12 cellular contexts compared by ENCODE assay signal in genomic region chr2:203396667-203397066, GRCh38.
DNase-seq lines count a peak whose midpoint lies in the region; ATAC-seq, FAIRE-seq and TF ChIP-seq lines count a peak whose summit lies in the region.
"Had no signal": no experiment of that assay in that cellular context is flagged by ENCODE, and none has a peak within 500 bp of the region (broad histone marks: within the 10 kb centered on the region; RNA-seq: fewer than 3 reads in every experiment).

No MANE protein-coding gene starts in this region.

- no peak for TF ChIP-seq POLR2A in A549 (IDR thresholded peaks at IDR 0.05; ENCODE audit: low read length)

- POLR2A ChIA-PET in A549 (lab: Yijun Ruan, JAX): no interaction called here
- POLR2A ChIA-PET in SK-N-SH (lab: Yijun Ruan, JAX): no interaction called here

- no peak overlapping the region for H3K9ac ChIP-seq in SK-N-SH

- no peaks in the 10 kb centered on the region for H4K20me1 ChIP-seq in SK-N-SH (ENCODE audit: insufficient read depth)

- H3F3A ChIP-seq in SK-N-SH (replicated peaks; ENCODE audit: insufficient read depth): peaks cover 34% of the 10 kb centered on the region

- ATAC-seq in A549 (peak; percentile 50 to 51; a peak in 3 of 6 replicates), foreskin keratinocyte (no peak), GM18907 (IDR thresholded peaks at IDR 0.05; ENCODE audit: unreplicated experiment) (no peak), HG03108 (IDR thresholded peaks at IDR 0.05; ENCODE audit: unreplicated experiment) (no peak)

- TF ChIP-seq RAD21 in A549 (conservative IDR thresholded peaks at IDR 0.05 in 1 of 2, IDR thresholded peaks at IDR 0.05 in 1 of 2): peak in 1 of 2 experiments; percentile 15; a peak in 2 of 5 replicates
- TF ChIP-seq RAD21 in SK-N-SH (IDR thresholded peaks at IDR 0.05; ENCODE audit: low read length): peak; percentile 20; the same call in 1 of the 2 replicates

- H3K9me3 ChIP-seq in A549: no peaks in the 10 kb centered on the region
- H3K9me3 ChIP-seq in SK-N-SH: no peaks in the 10 kb centered on the region

- H3K36me3 ChIP-seq in SK-N-SH (replicated peaks in 1 of 2; ENCODE audit: control insufficient read depth in 1 of 2, insufficient read depth in 2 of 2, low read length in 1 of 2): peaks cover 35 to 56% of the 10 kb centered on the region in 2 experiments

- H3K27me3 ChIP-seq in SK-N-SH (ENCODE audit: insufficient read depth) (no peaks in the 10 kb centered on the region), foreskin keratinocyte (no peaks in the 10 kb centered on the region)

- TF ChIP-seq EP300 in A549 (IDR thresholded peaks at IDR 0.05) (no peak), SK-N-SH (IDR thresholded peaks at IDR 0.05; ENCODE audit: borderline replicate concordance in 1 of 2, low read depth in 1 of 2, low read length in 1 of 2) (no peak)

- CTCF ChIA-PET in A549 (lab: Yijun Ruan, JAX): interaction anchor here (0.7 kb wide), 1 partner anchor 51 kb away, joined by 5 read pairs; no protein-coding TSS in a partner anchor
- CTCF ChIA-PET in SK-N-SH (lab: Yijun Ruan, JAX): no interaction called here

- H3K4me2 ChIP-seq in A549: no peak overlapping the region
- H3K4me2 ChIP-seq in SK-N-SH: no peak overlapping the region

- DNase-seq in A549 (ENCODE audit: low read depth in 1 of 2, low spot score in 1 of 2) (peak; percentile 15 to 21), GM18507 (ENCODE audit: extremely low spot score, insufficient read length, low read depth) (no peak), SK-N-SH (peak; percentile 16), foreskin keratinocyte (no peak), T1000 (lab: John Stamatoyannopoulos, UW) (no peak), NCI-H2107 treated with DMSO at 0.1 percent for 48 hours (lab: John Stamatoyannopoulos, UW; ENCODE audit: unreplicated experiment) (no peak)
- DNase-seq: activated CD4-positive, alpha-beta T cell treated with anti-CD3 and anti-CD28 coated beads for 4 hours; NCI-H146; stimulated activated CD8-positive, alpha-beta memory T cell treated with anti-CD3 and anti-CD28 coated beads, Interleukin-4, amount 100 ng/mL, for 48 hours had no signal

- 38% methylated on average over 1 of the region's 1 CpG for WGBS in A549 (ENCODE audit: missing lambda C conversion rate)
- WGBS in SK-N-SH (ENCODE audit: low lambda C conversion rate): 63% methylated on average over 1 of the region's 1 CpG

- H3K4me1 ChIP-seq in A549 (peaks cover 16% of the 10 kb centered on the region), SK-N-SH (ENCODE audit: control insufficient read depth in 1 of 2, insufficient read depth in 2 of 2, low read depth in 1 of 2, low read length in 1 of 2) (peaks cover 6% of the 10 kb centered on the region in 2 experiments; a peak in 2 of 4 replicates), foreskin keratinocyte (peaks cover 8% of the 10 kb centered on the region)

- H3K27ac ChIP-seq in A549: peak overlapping the region in 1 of 2 experiments; percentile 46; a peak in 1 of 6 replicates
- peak overlapping the region in 1 of 2 experiments; percentile 9; a peak in 1 of 4 replicates for H3K27ac ChIP-seq in SK-N-SH (ENCODE audit: low read depth in 2 of 2, low read length in 1 of 2)
- H3K27ac ChIP-seq in foreskin keratinocyte: no peak overlapping the region
- H3K27ac ChIP-seq: epithelial cell of prostate had no signal

- H3K9me2 ChIP-seq in SK-N-SH: no peaks in the 10 kb centered on the region

- TF ChIP-seq CTCF in A549 (IDR thresholded peaks at IDR 0.05): peak; percentile 34; the same call in 2 of the 3 replicates
- peak; percentile 48 for TF ChIP-seq CTCF in SK-N-SH (IDR thresholded peaks at IDR 0.05)
- peak; percentile 38 for TF ChIP-seq CTCF in foreskin keratinocyte (conservative IDR thresholded peaks at IDR 0.05)

- H3K4me3 ChIP-seq in A549 (no peak overlapping the region), SK-N-SH (ENCODE audit: low read depth in 2 of 2, low read length in 1 of 2) (no peak overlapping the region)

- peaks cover 32% of the 10 kb centered on the region for H3K79me2 ChIP-seq in SK-N-SH (ENCODE audit: insufficient read depth)

- H2AFZ ChIP-seq in SK-N-SH (ENCODE audit: low read depth): no peak overlapping the region

- FAIRE-seq in A549 (lab: Jason Lieb, UNC): no peak
- peak; percentile 35 for FAIRE-seq in GM18507 (lab: Jason Lieb, UNC)

TF ChIP-seq in A549, 52 proteins besides CTCF, POLR2A, EP300 and RAD21:
- TF ChIP-seq HOXB5 (CRISPR knock-in tag; IDR thresholded peaks at IDR 0.05) (no peak), HOXB13 (CRISPR knock-in tag; IDR thresholded peaks at IDR 0.05; ENCODE audit: low read depth) (no peak), RNF2 (IDR thresholded peaks at IDR 0.05; ENCODE audit: borderline replicate concordance, low read depth) (no peak), NPAS2 (CRISPR knock-in tag; IDR thresholded peaks at IDR 0.05; ENCODE audit: borderline replicate concordance) (no peak), RFX5 (IDR thresholded peaks at IDR 0.05) (no peak), SMC3 (IDR thresholded peaks at IDR 0.05) (0 out of 3 replicates have a peak, but pooled peaks have one; percentile 21), NFE2L2 (conservative IDR thresholded peaks at IDR 0.05; ENCODE audit: low read length) (no peak)

TF ChIP-seq in SK-N-SH, 30 proteins besides CTCF, POLR2A, EP300 and RAD21:
- no peak for TF ChIP-seq PBX3 (IDR thresholded peaks at IDR 0.05)
TF ChIP-seq in SK-N-SH: peak in this region for 0.

Comparison
In these comparisons a context has a peak if more than half of its experiments do, and no peak if none do; other contexts are left out.
1. ATAC-seq: peak in A549 (2 of 2); none in foreskin keratinocyte (single experiment), GM18907 (single experiment) and HG03108 (single experiment).
2. DNase-seq: peak in A549 (2 of 2) and SK-N-SH (single experiment); none in GM18507 (single experiment), foreskin keratinocyte (0 of 2), T1000 (single experiment) and NCI-H2107 treated with DMSO at 0.1 percent for 48 hours (single experiment).
3. Of the 12 proteins assayed by ChIP-seq in both A549 and SK-N-SH: peak only in A549: SMC3; only in SK-N-SH: none; in both: CTCF; in neither: 9; mixed calls (peak in some experiments, not most) for 1.
4. Peak in every context shown above with its lines, with median percentiles within 50 percentile points of each other: CTCF ChIP-seq.